2 cellular contexts compared by ENCODE assay signal in the genomic region with DNA sequence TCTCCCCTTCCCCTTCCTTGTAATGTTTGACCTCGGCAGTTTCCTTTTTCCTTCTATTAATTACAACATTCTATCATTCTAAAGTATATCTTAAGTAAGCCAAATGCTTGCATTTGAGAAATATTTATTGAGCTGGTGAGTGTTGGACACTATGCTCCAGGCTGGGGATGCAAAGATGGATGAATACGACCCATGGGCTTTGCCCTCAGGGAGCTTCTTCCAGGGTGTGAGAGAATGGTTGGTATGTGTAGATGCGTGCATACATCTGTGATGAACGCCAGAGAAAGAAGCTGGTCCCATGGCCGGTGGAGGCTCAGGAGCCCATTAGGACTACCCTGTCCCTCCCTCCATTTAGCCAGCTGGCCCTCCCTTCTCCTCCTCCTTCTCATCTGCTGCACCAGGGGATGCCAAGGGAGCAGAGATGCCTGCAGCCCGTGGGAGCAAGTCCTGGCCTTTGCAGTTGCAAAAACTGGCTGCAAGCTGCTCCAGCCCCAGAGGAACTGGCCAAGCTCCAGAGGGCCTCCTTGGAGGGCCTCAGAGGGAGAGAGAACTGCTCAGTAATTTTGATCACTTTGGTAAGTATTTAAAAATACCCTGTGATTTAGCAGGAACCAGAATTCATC.
TF ChIP-seq lines count a peak whose summit lies in the region.

No MANE protein-coding gene starts in this region.

TF ChIP-seq in SK-N-SH treated with all-trans-retinoic acid at 6 μM for 48 hours, 23 proteins besides CTCF, POLR2A, EP300 and RAD21 (continued from another document):
- TF ChIP-seq, protein P1, sequence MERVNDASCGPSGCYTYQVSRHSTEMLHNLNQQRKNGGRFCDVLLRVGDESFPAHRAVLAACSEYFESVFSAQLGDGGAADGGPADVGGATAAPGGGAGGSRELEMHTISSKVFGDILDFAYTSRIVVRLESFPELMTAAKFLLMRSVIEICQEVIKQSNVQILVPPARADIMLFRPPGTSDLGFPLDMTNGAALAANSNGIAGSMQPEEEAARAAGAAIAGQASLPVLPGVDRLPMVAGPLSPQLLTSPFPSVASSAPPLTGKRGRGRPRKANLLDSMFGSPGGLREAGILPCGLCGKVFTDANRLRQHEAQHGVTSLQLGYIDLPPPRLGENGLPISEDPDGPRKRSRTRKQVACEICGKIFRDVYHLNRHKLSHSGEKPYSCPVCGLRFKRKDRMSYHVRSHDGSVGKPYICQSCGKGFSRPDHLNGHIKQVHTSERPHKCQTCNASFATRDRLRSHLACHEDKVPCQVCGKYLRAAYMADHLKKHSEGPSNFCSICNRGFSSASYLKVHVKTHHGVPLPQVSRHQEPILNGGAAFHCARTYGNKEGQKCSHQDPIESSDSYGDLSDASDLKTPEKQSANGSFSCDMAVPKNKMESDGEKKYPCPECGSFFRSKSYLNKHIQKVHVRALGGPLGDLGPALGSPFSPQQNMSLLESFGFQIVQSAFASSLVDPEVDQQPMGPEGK (CRISPR knock-in tag; IDR thresholded peaks at IDR 0.05; ENCODE audit: borderline replicate concordance), result no peak
- TF ChIP-seq SNAI2 (CRISPR knock-in tag; IDR thresholded peaks at IDR 0.05) (no peak), TCF4 (CRISPR knock-in tag; IDR thresholded peaks at IDR 0.05; ENCODE audit: borderline replicate concordance) (no peak), ESRRG (CRISPR knock-in tag; IDR thresholded peaks at IDR 0.05) (no peak), BACH2 (CRISPR knock-in tag; IDR thresholded peaks at IDR 0.05; ENCODE audit: borderline replicate concordance) (no peak), ZC3H10 (CRISPR knock-in tag; IDR thresholded peaks at IDR 0.05) (no peak), ZFP30 (CRISPR knock-in tag; IDR thresholded peaks at IDR 0.05) (no peak), ISL1 (CRISPR knock-in tag; IDR thresholded peaks at IDR 0.05) (no peak), GLIS3 (CRISPR knock-in tag; IDR thresholded peaks at IDR 0.05) (no peak)
- TF ChIP-seq, protein P2, sequence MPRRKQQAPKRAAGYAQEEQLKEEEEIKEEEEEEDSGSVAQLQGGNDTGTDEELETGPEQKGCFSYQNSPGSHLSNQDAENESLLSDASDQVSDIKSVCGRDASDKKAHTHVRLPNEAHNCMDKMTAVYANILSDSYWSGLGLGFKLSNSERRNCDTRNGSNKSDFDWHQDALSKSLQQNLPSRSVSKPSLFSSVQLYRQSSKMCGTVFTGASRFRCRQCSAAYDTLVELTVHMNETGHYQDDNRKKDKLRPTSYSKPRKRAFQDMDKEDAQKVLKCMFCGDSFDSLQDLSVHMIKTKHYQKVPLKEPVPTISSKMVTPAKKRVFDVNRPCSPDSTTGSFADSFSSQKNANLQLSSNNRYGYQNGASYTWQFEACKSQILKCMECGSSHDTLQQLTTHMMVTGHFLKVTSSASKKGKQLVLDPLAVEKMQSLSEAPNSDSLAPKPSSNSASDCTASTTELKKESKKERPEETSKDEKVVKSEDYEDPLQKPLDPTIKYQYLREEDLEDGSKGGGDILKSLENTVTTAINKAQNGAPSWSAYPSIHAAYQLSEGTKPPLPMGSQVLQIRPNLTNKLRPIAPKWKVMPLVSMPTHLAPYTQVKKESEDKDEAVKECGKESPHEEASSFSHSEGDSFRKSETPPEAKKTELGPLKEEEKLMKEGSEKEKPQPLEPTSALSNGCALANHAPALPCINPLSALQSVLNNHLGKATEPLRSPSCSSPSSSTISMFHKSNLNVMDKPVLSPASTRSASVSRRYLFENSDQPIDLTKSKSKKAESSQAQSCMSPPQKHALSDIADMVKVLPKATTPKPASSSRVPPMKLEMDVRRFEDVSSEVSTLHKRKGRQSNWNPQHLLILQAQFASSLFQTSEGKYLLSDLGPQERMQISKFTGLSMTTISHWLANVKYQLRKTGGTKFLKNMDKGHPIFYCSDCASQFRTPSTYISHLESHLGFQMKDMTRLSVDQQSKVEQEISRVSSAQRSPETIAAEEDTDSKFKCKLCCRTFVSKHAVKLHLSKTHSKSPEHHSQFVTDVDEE (CRISPR knock-in tag; IDR thresholded peaks at IDR 0.05), result no peak
- TF ChIP-seq, protein P3, sequence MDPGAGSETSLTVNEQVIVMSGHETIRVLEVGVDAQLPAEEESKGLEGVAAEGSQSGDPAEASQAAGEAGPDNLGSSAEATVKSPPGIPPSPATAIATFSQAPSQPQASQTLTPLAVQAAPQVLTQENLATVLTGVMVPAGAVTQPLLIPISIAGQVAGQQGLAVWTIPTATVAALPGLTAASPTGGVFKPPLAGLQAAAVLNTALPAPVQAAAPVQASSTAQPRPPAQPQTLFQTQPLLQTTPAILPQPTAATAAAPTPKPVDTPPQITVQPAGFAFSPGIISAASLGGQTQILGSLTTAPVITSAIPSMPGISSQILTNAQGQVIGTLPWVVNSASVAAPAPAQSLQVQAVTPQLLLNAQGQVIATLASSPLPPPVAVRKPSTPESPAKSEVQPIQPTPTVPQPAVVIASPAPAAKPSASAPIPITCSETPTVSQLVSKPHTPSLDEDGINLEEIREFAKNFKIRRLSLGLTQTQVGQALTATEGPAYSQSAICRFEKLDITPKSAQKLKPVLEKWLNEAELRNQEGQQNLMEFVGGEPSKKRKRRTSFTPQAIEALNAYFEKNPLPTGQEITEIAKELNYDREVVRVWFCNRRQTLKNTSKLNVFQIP (CRISPR knock-in tag; IDR thresholded peaks at IDR 0.05; ENCODE audit: borderline replicate concordance, low read depth), result no peak
- TF ChIP-seq, protein P4, sequence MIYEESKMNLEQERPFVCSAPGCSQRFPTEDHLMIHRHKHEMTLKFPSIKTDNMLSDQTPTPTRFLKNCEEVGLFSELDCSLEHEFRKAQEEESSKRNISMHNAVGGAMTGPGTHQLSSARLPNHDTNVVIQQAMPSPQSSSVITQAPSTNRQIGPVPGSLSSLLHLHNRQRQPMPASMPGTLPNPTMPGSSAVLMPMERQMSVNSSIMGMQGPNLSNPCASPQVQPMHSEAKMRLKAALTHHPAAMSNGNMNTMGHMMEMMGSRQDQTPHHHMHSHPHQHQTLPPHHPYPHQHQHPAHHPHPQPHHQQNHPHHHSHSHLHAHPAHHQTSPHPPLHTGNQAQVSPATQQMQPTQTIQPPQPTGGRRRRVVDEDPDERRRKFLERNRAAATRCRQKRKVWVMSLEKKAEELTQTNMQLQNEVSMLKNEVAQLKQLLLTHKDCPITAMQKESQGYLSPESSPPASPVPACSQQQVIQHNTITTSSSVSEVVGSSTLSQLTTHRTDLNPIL (CRISPR knock-in tag; IDR thresholded peaks at IDR 0.05; ENCODE audit: low read depth), result no peak
- TF ChIP-seq, protein P5, sequence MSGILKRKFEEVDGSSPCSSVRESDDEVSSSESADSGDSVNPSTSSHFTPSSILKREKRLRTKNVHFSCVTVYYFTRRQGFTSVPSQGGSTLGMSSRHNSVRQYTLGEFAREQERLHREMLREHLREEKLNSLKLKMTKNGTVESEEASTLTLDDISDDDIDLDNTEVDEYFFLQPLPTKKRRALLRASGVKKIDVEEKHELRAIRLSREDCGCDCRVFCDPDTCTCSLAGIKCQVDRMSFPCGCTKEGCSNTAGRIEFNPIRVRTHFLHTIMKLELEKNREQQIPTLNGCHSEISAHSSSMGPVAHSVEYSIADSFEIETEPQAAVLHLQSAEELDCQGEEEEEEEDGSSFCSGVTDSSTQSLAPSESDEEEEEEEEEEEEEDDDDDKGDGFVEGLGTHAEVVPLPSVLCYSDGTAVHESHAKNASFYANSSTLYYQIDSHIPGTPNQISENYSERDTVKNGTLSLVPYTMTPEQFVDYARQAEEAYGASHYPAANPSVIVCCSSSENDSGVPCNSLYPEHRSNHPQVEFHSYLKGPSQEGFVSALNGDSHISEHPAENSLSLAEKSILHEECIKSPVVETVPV (CRISPR knock-in tag; IDR thresholded peaks at IDR 0.05), result no peak

TF ChIP-seq in SK-N-SH, 30 proteins besides CTCF, POLR2A, EP300 and RAD21 (continued from another document):
- TF ChIP-seq JUND (IDR thresholded peaks at IDR 0.05), result no peak
- TF ChIP-seq TAF1 (IDR thresholded peaks at IDR 0.05; ENCODE audit: borderline replicate concordance, low read depth, low read length), result no peak
- no peak for TF ChIP-seq MEF2A (IDR thresholded peaks at IDR 0.05; ENCODE audit: borderline replicate concordance, low read depth)
- no peak for TF ChIP-seq GATA2 (CRISPR knock-in tag; IDR thresholded peaks at IDR 0.05)
